In the genomic region with DNA sequence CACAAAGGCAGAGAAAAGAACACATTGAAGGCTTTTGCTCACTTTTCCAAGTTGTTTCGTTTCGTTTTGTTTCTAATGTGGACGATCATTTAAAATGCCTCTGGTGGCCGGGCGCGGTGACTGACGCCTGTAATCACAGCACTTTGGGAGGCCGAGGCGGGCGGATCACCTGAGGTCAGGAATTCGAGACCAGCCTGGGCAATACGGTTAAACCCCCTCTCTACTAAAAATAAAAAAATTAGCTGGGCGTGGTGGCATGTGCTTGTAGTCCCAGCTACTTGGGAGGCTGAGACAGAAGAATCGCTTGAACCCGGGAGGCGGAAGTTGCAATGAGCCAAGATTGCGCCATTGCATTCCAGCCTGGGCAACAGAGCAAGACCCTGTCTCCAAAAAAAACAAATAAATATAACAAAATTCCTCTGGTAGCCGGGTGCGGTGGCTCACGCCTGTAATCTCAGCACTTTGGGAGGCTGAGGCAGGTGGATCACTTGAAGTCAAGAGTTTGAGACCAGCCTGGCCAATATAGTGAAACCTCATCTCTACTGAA, we compare ENCODE assay signal across 8 cellular contexts. TPM values are rescaled to one million over a fixed set of nuclear protein-coding genes. Genes with fewer than 3 reads are reported as not detected.
DNase-seq lines count a peak whose midpoint lies in the region; ATAC-seq and TF ChIP-seq lines count a peak whose summit lies in the region.
"Not testable (repeated sequence)": the region's sequence is repeated elsewhere in the genome, so short reads cannot be mapped to it uniquely, and the experiment has no call there.

No MANE protein-coding gene starts in this region.

- TF ChIP-seq CTCF in 22Rv1 (IDR thresholded peaks at IDR 0.05) = not testable (repeated sequence)
- TF ChIP-seq CTCF in esophagus muscularis mucosa (IDR thresholded peaks at IDR 0.05) (peak in 1 of 3 experiments; percentile 34), spleen (IDR thresholded peaks at IDR 0.05 in 8 of 11, conservative IDR thresholded peaks at IDR 0.05 in 3 of 11) (peak in 8 of 11 experiments; percentile 10 to 48 (median 34))

- 42% methylated on average over 20 of the region's 20 CpGs for WGBS in HUES64
- 23% methylated on average over 20 of the region's 20 CpGs for WGBS in esophagus muscularis mucosa
- WGBS in spleen, 5 donors = 22 to 26% (median 25%) methylated on average over 20 of the region's 20 CpGs

- DNase-seq in T-helper 9 cell (peak; percentile 20), memory B cell (ENCODE audit: low spot score in 2 of 2) (peak; percentile 18 to 26), spleen (peak; percentile 79)
- peak; percentile 40 for DNase-seq in activated naive CD8-positive, alpha-beta T cell treated with anti-CD3 and anti-CD28 coated beads for 36 hours
- DNase-seq in esophagus muscularis mucosa (ENCODE audit: extremely low spot score) = not testable (repeated sequence)

- H3K4me3 Mint-ChIP-seq in activated naive CD8-positive, alpha-beta T cell treated with anti-CD3 and anti-CD28 coated beads for 36 hours = peak overlapping the region; percentile 81
- H3K4me3 Mint-ChIP-seq in memory B cell = peak overlapping the region; percentile 87

- H3K4me1 ChIP-seq in HUES64 (ENCODE audit: insufficient read depth, low read length) = not testable (repeated sequence)
- H3K4me1 ChIP-seq in esophagus muscularis mucosa (peaks cover 14 to 36% (median 24%) of the 10 kb centered on the region in 4 donors), spleen (peaks cover 4 to 49% (median 18%) of the 10 kb centered on the region in 6 donors)

- not testable (repeated sequence) for H3K36me3 ChIP-seq in HUES64 (ENCODE audit: insufficient read depth, low read length); esophagus muscularis mucosa; spleen

- not testable (repeated sequence) for H3K27me3 Mint-ChIP-seq in activated naive CD8-positive, alpha-beta T cell treated with anti-CD3 and anti-CD28 coated beads for 36 hours; memory B cell

- not testable (repeated sequence) for TF ChIP-seq POLR2A in esophagus muscularis mucosa (IDR thresholded peaks at IDR 0.05; ENCODE audit: low read depth); spleen (IDR thresholded peaks at IDR 0.05)

- TF ChIP-seq EP300 in esophagus muscularis mucosa (IDR thresholded peaks at IDR 0.05) = not testable (repeated sequence)

- peak overlapping the region; percentile 86 for H3K9ac ChIP-seq in HUES64 (ENCODE audit: low read depth, low read length)

- H3K4me1 Mint-ChIP-seq in activated naive CD8-positive, alpha-beta T cell treated with anti-CD3 and anti-CD28 coated beads for 36 hours = peaks cover 14% of the 10 kb centered on the region
- not testable (repeated sequence) for H3K4me1 Mint-ChIP-seq in memory B cell

- H3K4me3 ChIP-seq in HUES64 (ENCODE audit: low read length) = peak overlapping the region; percentile 83
- peak overlapping the region; percentile 81 to 96 (median 82) for H3K4me3 ChIP-seq in esophagus muscularis mucosa
- peak overlapping the region; percentile 72 to 99 (median 92) for H3K4me3 ChIP-seq in spleen

- H3K27ac Mint-ChIP-seq in activated naive CD8-positive, alpha-beta T cell treated with anti-CD3 and anti-CD28 coated beads for 36 hours = peak overlapping the region; percentile 82
- peak overlapping the region; percentile 78 for H3K27ac Mint-ChIP-seq in memory B cell

- H3K36me3 Mint-ChIP-seq in activated naive CD8-positive, alpha-beta T cell treated with anti-CD3 and anti-CD28 coated beads for 36 hours; memory B cell: not testable (repeated sequence)

- H3K9me3 ChIP-seq in HUES64 (ENCODE audit: insufficient read depth, low read depth, low read length); esophagus muscularis mucosa; spleen: not testable (repeated sequence)

- H3K27me3 ChIP-seq in HUES64 (ENCODE audit: insufficient read depth, low read length); esophagus muscularis mucosa; spleen (replicated peaks in 1 of 7): not testable (repeated sequence)

- intact Hi-C loops in esophagus muscularis mucosa (cut with DNase I) = loop anchor here (2.0 kb wide), 1 partner anchor 41 kb away; the partner anchor contains the start of gene SFT2D1
- intact Hi-C loops in spleen (cut with DNase I; ENCODE audit: low total_unique reads) = not testable (repeated sequence)

- peak overlapping the region; percentile 83 for H3K27ac ChIP-seq in 22Rv1
- H3K27ac ChIP-seq in HUES64 (ENCODE audit: low read depth, low read length) = peak overlapping the region; percentile 89; the same call in 1 of the 2 replicates
- peak overlapping the region; percentile 91 to 94 (median 92) for H3K27ac ChIP-seq in esophagus muscularis mucosa (replicated peaks in 1 of 4)
- H3K27ac ChIP-seq in spleen = peak overlapping the region; percentile 85 to 96 (median 90)

- not testable (repeated sequence) for H3K9me3 Mint-ChIP-seq in activated naive CD8-positive, alpha-beta T cell treated with anti-CD3 and anti-CD28 coated beads for 36 hours; memory B cell

- ATAC-seq in GM19372 (IDR thresholded peaks at IDR 0.05; ENCODE audit: low read depth, unreplicated experiment) = peak; percentile 0
- not testable (repeated sequence) for ATAC-seq in memory B cell (ENCODE audit: low read depth)

RNA-seq across cellular contexts. Expression of gene MPC1, which starts 1.1 kb away (rescaled TPM):
- 19.6 TPM for polyA plus RNA-seq in HUES64 (2013, experiment 1 of 2)
- polyA plus RNA-seq in HUES64 (2013, experiment 2 of 2) = 16.2 TPM
- 10 to 100 TPM; 22.2 to 25.2 TPM for total RNA-seq in activated naive CD8-positive, alpha-beta T cell treated with anti-CD3 and anti-CD28 coated beads for 36 hours
- total RNA-seq in esophagus muscularis mucosa (10 to 100 TPM; 54.7 to 68.1 (median 63.1) TPM), spleen (10 to 100 TPM; 29.1 to 56.8 (median 34.5) TPM)
- polyA plus RNA-seq in spleen = 10 to 100 TPM; 49.5 to 58.6 (median 52.4) TPM

RNA-seq across cellular contexts. Expression of gene SFT2D1, which starts 41.5 kb away (rescaled TPM):
- polyA plus RNA-seq in HUES64 (2013, experiment 1 of 2) = 40.1 TPM
- 43.3 TPM for polyA plus RNA-seq in HUES64 (2013, experiment 2 of 2)
- 10 to 100 TPM; 46.3 to 47.5 TPM for total RNA-seq in activated naive CD8-positive, alpha-beta T cell treated with anti-CD3 and anti-CD28 coated beads for 36 hours
- total RNA-seq in esophagus muscularis mucosa (10 to 100 TPM; 19.8 to 34.9 (median 27.9) TPM), spleen (10 to 100 TPM; 46.0 to 66.4 (median 51.9) TPM)
- 10 to 100 TPM; 58.8 to 71.0 (median 69.7) TPM for polyA plus RNA-seq in spleen
